Comparison of ENCODE assay signal across 1 cellular context in the genomic region with DNA sequence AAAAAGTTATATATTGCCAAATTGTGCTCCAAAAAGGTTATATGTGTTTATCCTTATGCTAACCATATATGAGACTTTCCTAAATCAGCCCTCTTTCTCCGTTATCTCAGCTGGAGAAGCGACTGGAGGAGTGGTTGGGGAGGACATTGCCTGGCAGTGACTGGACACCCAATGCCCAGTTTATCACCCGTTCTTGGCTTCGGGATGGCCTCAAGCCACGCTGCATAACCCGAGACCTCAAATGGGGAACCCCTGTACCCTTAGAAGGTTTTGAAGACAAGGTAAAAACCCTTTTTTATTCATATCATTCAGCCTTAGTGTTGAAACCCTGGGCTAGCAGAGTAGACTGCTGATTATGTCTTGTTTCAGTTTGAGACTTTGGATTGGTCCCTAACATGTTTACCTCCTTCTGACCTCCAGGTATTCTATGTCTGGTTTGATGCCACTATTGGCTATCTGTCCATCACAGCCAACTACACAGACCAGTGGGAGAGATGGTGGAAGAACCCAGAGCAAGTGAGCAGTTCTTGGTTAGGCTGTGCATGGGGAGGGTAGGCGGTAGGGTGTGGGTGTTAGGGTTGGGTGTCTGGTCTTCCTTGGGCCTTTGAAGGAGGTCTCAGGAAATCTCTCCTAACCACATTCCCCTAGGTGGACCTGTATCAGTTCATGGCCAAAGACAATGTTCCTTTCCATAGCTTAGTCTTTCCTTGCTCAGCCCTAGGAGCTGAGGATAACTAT.
TF ChIP-seq lines count a peak whose summit lies in the region.

No MANE protein-coding gene starts in this region.

TF ChIP-seq in GM12878, 131 proteins besides CTCF, POLR2A, EP300 and RAD21:
- TF ChIP-seq CUX1 (IDR thresholded peaks at IDR 0.05; ENCODE audit: insufficient replicate concordance, low read depth, low read length), result no peak
- TF ChIP-seq MEF2B (IDR thresholded peaks at IDR 0.05; ENCODE audit: partially characterized antibody, poor library complexity, severe bottlenecking), result no peak
- TF ChIP-seq BMI1 (IDR thresholded peaks at IDR 0.05; ENCODE audit: borderline replicate concordance), result no peak
- TF ChIP-seq SMC3 (IDR thresholded peaks at IDR 0.05; ENCODE audit: borderline replicate concordance, low read length), result no peak
- TF ChIP-seq, protein P1, sequence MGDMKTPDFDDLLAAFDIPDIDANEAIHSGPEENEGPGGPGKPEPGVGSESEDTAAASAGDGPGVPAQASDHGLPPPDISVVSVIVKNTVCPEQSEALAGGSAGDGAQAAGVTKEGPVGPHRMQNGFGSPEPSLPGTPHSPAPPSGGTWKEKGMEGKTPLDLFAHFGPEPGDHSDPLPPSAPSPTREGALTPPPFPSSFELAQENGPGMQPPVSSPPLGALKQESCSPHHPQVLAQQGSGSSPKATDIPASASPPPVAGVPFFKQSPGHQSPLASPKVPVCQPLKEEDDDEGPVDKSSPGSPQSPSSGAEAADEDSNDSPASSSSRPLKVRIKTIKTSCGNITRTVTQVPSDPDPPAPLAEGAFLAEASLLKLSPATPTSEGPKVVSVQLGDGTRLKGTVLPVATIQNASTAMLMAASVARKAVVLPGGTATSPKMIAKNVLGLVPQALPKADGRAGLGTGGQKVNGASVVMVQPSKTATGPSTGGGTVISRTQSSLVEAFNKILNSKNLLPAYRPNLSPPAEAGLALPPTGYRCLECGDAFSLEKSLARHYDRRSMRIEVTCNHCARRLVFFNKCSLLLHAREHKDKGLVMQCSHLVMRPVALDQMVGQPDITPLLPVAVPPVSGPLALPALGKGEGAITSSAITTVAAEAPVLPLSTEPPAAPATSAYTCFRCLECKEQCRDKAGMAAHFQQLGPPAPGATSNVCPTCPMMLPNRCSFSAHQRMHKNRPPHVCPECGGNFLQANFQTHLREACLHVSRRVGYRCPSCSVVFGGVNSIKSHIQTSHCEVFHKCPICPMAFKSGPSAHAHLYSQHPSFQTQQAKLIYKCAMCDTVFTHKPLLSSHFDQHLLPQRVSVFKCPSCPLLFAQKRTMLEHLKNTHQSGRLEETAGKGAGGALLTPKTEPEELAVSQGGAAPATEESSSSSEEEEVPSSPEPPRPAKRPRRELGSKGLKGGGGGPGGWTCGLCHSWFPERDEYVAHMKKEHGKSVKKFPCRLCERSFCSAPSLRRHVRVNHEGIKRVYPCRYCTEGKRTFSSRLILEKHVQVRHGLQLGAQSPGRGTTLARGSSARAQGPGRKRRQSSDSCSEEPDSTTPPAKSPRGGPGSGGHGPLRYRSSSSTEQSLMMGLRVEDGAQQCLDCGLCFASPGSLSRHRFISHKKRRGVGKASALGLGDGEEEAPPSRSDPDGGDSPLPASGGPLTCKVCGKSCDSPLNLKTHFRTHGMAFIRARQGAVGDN (IDR thresholded peaks at IDR 0.05), result no peak
- TF ChIP-seq, protein P2, sequence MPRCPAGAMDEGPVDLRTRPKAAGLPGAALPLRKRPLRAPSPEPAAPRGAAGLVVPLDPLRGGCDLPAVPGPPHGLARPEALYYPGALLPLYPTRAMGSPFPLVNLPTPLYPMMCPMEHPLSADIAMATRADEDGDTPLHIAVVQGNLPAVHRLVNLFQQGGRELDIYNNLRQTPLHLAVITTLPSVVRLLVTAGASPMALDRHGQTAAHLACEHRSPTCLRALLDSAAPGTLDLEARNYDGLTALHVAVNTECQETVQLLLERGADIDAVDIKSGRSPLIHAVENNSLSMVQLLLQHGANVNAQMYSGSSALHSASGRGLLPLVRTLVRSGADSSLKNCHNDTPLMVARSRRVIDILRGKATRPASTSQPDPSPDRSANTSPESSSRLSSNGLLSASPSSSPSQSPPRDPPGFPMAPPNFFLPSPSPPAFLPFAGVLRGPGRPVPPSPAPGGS (IDR thresholded peaks at IDR 0.05; ENCODE audit: borderline replicate concordance, insufficient read depth, low read depth, low read length, poor library complexity, severe bottlenecking), result no peak
- no peak for TF ChIP-seq ZBTB33 (IDR thresholded peaks at IDR 0.05)
- no peak for TF ChIP-seq MYB (IDR thresholded peaks at IDR 0.05; ENCODE audit: borderline replicate concordance, low read depth, low read length)
